In genomic region chr3:166123576-166123975, GRCh38 we compare ENCODE assay signal across 26 cellular contexts.
A peak's percentile ranks its signal among the peaks of the same experiment; 100 is the strongest.
DNase-seq lines count a peak whose midpoint lies in the region; ATAC-seq, FAIRE-seq and TF ChIP-seq lines count a peak whose summit lies in the region.
"Had no signal": no experiment of that assay in that cellular context is flagged by ENCODE, and none has a peak within 500 bp of the region (broad histone marks: within the 10 kb centered on the region; RNA-seq: fewer than 3 reads in every experiment).

No MANE protein-coding gene starts in this region.

- no peak overlapping the region for H3K27ac ChIP-seq in PC-3 (ENCODE audit: low read length)
- no peak overlapping the region for H3K27ac ChIP-seq in keratinocyte (ENCODE audit: control insufficient read depth, insufficient read depth, low read length)
- H3K27ac ChIP-seq: body of pancreas, C4-2B, lower lobe of right lung, prostate gland, SJSA1, suprapubic skin had no signal

- H3K9me3 ChIP-seq in PC-3 (ENCODE audit: low read length) (no peaks in the 10 kb centered on the region), keratinocyte (ENCODE audit: control insufficient read depth, low read depth, low read length) (no peaks in the 10 kb centered on the region), MG63 (no peaks in the 10 kb centered on the region; the same call in 1 of the 2 replicates)
- H3K9me3 ChIP-seq: body of pancreas, lower lobe of right lung, prostate gland, SJSA1, suprapubic skin had no signal

- no peak for FAIRE-seq in bronchial epithelial cell (lab: Jason Lieb, UNC)
- FAIRE-seq in keratinocyte (lab: Jason Lieb, UNC) = peak; percentile 81
- FAIRE-seq: urothelium cell line had no signal

- no TSS peak for BruUV-seq in PC-3 (replicated peaks; lab: Mats Ljungman, UMichigan)

- H2AFZ ChIP-seq in PC-3 (ENCODE audit: low read length) (no peak overlapping the region), keratinocyte (ENCODE audit: control insufficient read depth, low read length) (no peak overlapping the region)

- dilution Hi-C loops in keratinocyte (cut with MboI; ENCODE audit: extremely low pct_ligation_motif_present, low sequenced_read_pairs) = no loop called here

- CTCF ChIA-PET in PC-3 (lab: Charles Lee) = no interaction called here

- no peaks in the 10 kb centered on the region for H4K20me1 ChIP-seq in PC-3 (ENCODE audit: low read length)
- H4K20me1 ChIP-seq in keratinocyte (ENCODE audit: control insufficient read depth, extremely low read depth, insufficient read depth, low read length) = no peaks in the 10 kb centered on the region

- H3K9ac ChIP-seq in PC-3 (ENCODE audit: low read length) (no peak overlapping the region), keratinocyte (ENCODE audit: control insufficient read depth, extremely low read depth, insufficient read depth, low read length) (no peak overlapping the region)

- H3K36me3 ChIP-seq in PC-3 (ENCODE audit: low read depth, low read length) = no peaks in the 10 kb centered on the region
- H3K36me3 ChIP-seq in bronchial epithelial cell (ENCODE audit: control insufficient read depth, insufficient read depth, low read length) = no peaks in the 10 kb centered on the region
- H3K36me3 ChIP-seq in keratinocyte (ENCODE audit: control insufficient read depth in 2 of 2, extremely low read depth in 1 of 2, insufficient read depth in 2 of 2, low read length in 2 of 2) = no peaks in the 10 kb centered on the region
- no peaks in the 10 kb centered on the region for H3K36me3 ChIP-seq in MG63
- H3K36me3 ChIP-seq: lower lobe of right lung, prostate gland, SJSA1, suprapubic skin had no signal

- H3K9me1 ChIP-seq in keratinocyte (ENCODE audit: control insufficient read depth, extremely low read depth, insufficient read depth, low read length) = no peaks in the 10 kb centered on the region

- POLR2A ChIA-PET in PC-3 (lab: Charles Lee; ENCODE audit: unreplicated experiment) = no interaction called here

- peaks cover 12% of the 10 kb centered on the region for H3K4me1 ChIP-seq in PC-3 (ENCODE audit: insufficient read depth, low read length)
- peaks cover 14% of the 10 kb centered on the region for H3K4me1 ChIP-seq in keratinocyte (ENCODE audit: control insufficient read depth, extremely low read depth, insufficient read depth, low read length)
- H3K4me1 ChIP-seq: body of pancreas, lower lobe of right lung, prostate gland, SJSA1, suprapubic skin had no signal

- intact Hi-C loops in PC-3 (cut with micrococcal nuclease) = no loop called here

- ATAC-seq in PC-3 (peak; percentile 88), GM21515 (IDR thresholded peaks at IDR 0.05; ENCODE audit: unreplicated experiment) (no peak)
- ATAC-seq: activated CD8-positive, alpha-beta memory T cell treated with anti-CD3 and anti-CD28 coated beads, Interleukin-2, amount 10 ng/mL, durations not matched to agents 7 days and 5 days; activated naive CD4-positive, alpha-beta T cell treated with anti-CD3 and anti-CD28 coated beads, Interleukin-2, amount 50 U/mL, for 72 hours; body of pancreas; effector memory CD8-positive, alpha-beta T cell; lower lobe of right lung; stimulated activated effector memory CD8-positive, alpha-beta T cell treated with anti-CD3 and anti-CD28 coated beads, Interleukin-12 subunit alpha, Interleukin-12 subunit beta, amount 100 ng/mL, for 72 hours had no signal

- no peaks in the 10 kb centered on the region for H3F3A ChIP-seq in PC-3 (ENCODE audit: low read length, unreplicated experiment)

- H3K27me3 ChIP-seq in PC-3 (ENCODE audit: low read length) = no peaks in the 10 kb centered on the region
- H3K27me3 ChIP-seq in bronchial epithelial cell (ENCODE audit: control insufficient read depth, insufficient read depth, low read length) = no peaks in the 10 kb centered on the region
- H3K27me3 ChIP-seq in keratinocyte (ENCODE audit: control insufficient read depth, extremely low read depth, insufficient read depth, low read length) = no peaks in the 10 kb centered on the region
- H3K27me3 ChIP-seq in MG63 = no peaks in the 10 kb centered on the region
- H3K27me3 ChIP-seq: body of pancreas, SJSA1, suprapubic skin had no signal

- no peak overlapping the region for H3K4me3 ChIP-seq in PC-3 (ENCODE audit: low read length)
- H3K4me3 ChIP-seq in bronchial epithelial cell (ENCODE audit: low read depth, low read length) = no peak overlapping the region
- H3K4me3 ChIP-seq in keratinocyte (ENCODE audit: control insufficient read depth in 2 of 3, extremely low read depth in 1 of 3, insufficient read depth in 2 of 3, low read depth in 1 of 3, low read length in 3 of 3) = no peak overlapping the region
- no peak overlapping the region for H3K4me3 ChIP-seq in MG63
- H3K4me3 ChIP-seq: body of pancreas, lower lobe of right lung, prostate gland, SJSA1, suprapubic skin had no signal

- no peaks in the 10 kb centered on the region for H3K9me2 ChIP-seq in PC-3 (replicated peaks; ENCODE audit: low read length)

- no peaks in the 10 kb centered on the region for H3K79me2 ChIP-seq in PC-3 (ENCODE audit: low read length)
- H3K79me2 ChIP-seq in keratinocyte (ENCODE audit: control insufficient read depth, insufficient read depth, low read length) = no peaks in the 10 kb centered on the region

- peak overlapping the region; percentile 30; the same call in 1 of the 2 replicates for H3K4me2 ChIP-seq in PC-3 (ENCODE audit: low read length)
- peak overlapping the region; percentile 46 for H3K4me2 ChIP-seq in keratinocyte (ENCODE audit: control insufficient read depth, extremely low read depth, insufficient read depth, low read depth, low read length)

- TF ChIP-seq CTCF in PC-3 (conservative IDR thresholded peaks at IDR 0.05; ENCODE audit: low read depth, low read length) (no peak), bronchial epithelial cell (IDR thresholded peaks at IDR 0.05; ENCODE audit: insufficient read depth, low read length, severe bottlenecking) (no peak), keratinocyte (optimal IDR thresholded peaks at IDR 0.05 in 1 of 3, IDR thresholded peaks at IDR 0.05 in 1 of 3, conservative IDR thresholded peaks at IDR 0.05 in 1 of 3; ENCODE audit: extremely low read depth in 1 of 3, insufficient read depth in 2 of 3, low read length in 3 of 3) (no peak)

- DNase-seq in ELR (ENCODE audit: low read depth) = peak; percentile 73
- peak; percentile 64 for DNase-seq in PC-3
- peak; percentile 75 for DNase-seq in bronchial epithelial cell (ENCODE audit: low read depth)
- DNase-seq in keratinocyte (ENCODE audit: low read depth, low spot score) = no peak
- no peak for DNase-seq in MG63
- no peak for DNase-seq in SHP77 treated with DMSO at 0.1 percent for 48 hours (lab: John Stamatoyannopoulos, UW)
- DNase-seq in Ammon's horn (ENCODE audit: low spot score) = no peak
- DNase-seq: activated CD4-positive, alpha-beta T cell treated with anti-CD3 and anti-CD28 coated beads, Interleukin-2, amount 10 ng/mL, durations not matched to agents 24 days and 14 days; activated CD8-positive, alpha-beta memory T cell treated with anti-CD3 and anti-CD28 coated beads, Interleukin-2, amount 10 ng/mL, durations not matched to agents 7 days and 5 days; body of pancreas; effector memory CD8-positive, alpha-beta T cell; H7; immature natural killer cell; KBM-7; lower lobe of right lung; NCI-H1694 treated with DMSO at 0.1 percent for 48 hours; NCI-H2227 treated with DMSO at 0.1 percent for 48 hours; stimulated activated CD4-positive, alpha-beta T cell treated with anti-CD3 and anti-CD28 coated beads, Interleukin-1b, Interleukin-23, amount 100 ng/mL, for 48 hours had no signal

Comparison
In these comparisons a context has a peak if more than half of its experiments do, and no peak if none do; other contexts are left out.
1. DNase-seq: peak in ELR (single experiment), PC-3 (single experiment) and bronchial epithelial cell (single experiment); none in keratinocyte (single experiment), MG63 (single experiment), SHP77 treated with DMSO at 0.1 percent for 48 hours (single experiment) and Ammon's horn (single experiment).